ENCODE assay signal across 17 cellular contexts in genomic region chr15:62756326-62756994, GRCh38.
"Had no signal": no experiment of that assay in that cellular context is flagged by ENCODE, and none has a peak within 500 bp of the region (broad histone marks: within the 10 kb centered on the region; RNA-seq: fewer than 3 reads in every experiment).

No MANE protein-coding gene starts in this region.

- FAIRE-seq: islet of Langerhans, TTC549 had no signal

- H3K36me3 ChIP-seq: adrenal gland, esophagus squamous epithelium, ovary, upper lobe of left lung had no signal

- H3K9me3 ChIP-seq: adrenal gland, body of pancreas, esophagus squamous epithelium, heart right ventricle, ovary, upper lobe of left lung had no signal

- H3K4me3 ChIP-seq: adrenal gland, body of pancreas, esophagus squamous epithelium, heart right ventricle, ovary, SK-N-MC, upper lobe of left lung had no signal

- H3K27ac ChIP-seq: adrenal gland, ovary, SK-N-MC, upper lobe of left lung had no signal

- H3K27me3 ChIP-seq: adrenal gland, body of pancreas, esophagus squamous epithelium, foreskin keratinocyte, heart right ventricle, ovary, upper lobe of left lung had no signal

- DNase-seq: activated B cell treated with CpG ODN at 0.5 μM for 24 hours; activated CD4-positive, alpha-beta T cell treated with anti-CD3 and anti-CD28 coated beads, Interleukin-2, amount 10 ng/mL, durations not matched to agents 7 days and 5 days; activated CD8-positive, alpha-beta memory T cell treated with anti-CD3 and anti-CD28 coated beads for 24 hours; activated naive CD4-positive, alpha-beta T cell treated with anti-CD3 and anti-CD28 coated beads, Interleukin-2, amount 10 ng/mL, durations not matched to agents 7 days and 5 days; activated T-cell treated with anti-CD3 and anti-CD28 coated beads for 4 hours; adrenal gland; esophagus squamous epithelium; foreskin keratinocyte; heart right ventricle; mammary epithelial cell; ovary; retina had no signal
